18 cellular contexts compared by ENCODE assay signal in the genomic region with DNA sequence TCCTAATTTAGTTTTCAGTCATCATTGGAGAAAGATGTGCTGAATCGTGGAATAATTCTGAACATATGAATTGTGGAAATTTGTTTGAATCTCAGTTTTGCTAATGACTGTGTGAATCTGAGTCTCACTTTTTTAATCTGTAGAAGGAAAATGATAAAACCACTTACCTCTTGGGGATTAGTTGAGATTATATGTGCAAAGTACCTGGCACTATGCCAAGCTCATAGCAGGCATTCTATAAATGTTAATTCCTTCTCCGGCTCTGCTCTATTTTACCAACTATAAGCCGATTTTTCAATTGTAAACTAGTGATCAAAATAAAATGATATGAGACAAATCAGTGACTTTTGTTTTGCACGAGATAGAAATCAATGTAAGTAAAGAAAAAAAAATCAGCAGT.
"Had no signal": no experiment of that assay in that cellular context is flagged by ENCODE, and none has a peak within 500 bp of the region (broad histone marks: within the 10 kb centered on the region; RNA-seq: fewer than 3 reads in every experiment).

No MANE protein-coding gene starts in this region.

- H3K4me1 ChIP-seq: esophagus squamous epithelium, lower lobe of right lung, right atrium auricular region, tibial artery had no signal

- H3K4me3 Mint-ChIP-seq: activated CD4-positive, alpha-beta T cell treated with anti-CD3 and anti-CD28 coated beads, Interleukin-2, amount 10 ng/mL, durations not matched to agents 7 days and 5 days; activated CD8-positive, alpha-beta T cell treated with anti-CD3 and anti-CD28 coated beads, Interleukin-2, amount 10 ng/mL, durations not matched to agents 7 days and 5 days; activated naive CD4-positive, alpha-beta T cell treated with anti-CD3 and anti-CD28 coated beads for 36 hours; activated T-cell treated with anti-CD3 and anti-CD28 coated beads, Interleukin-2, amount 50 U/mL, for 24 hours; effector memory CD8-positive, alpha-beta T cell; nephron had no signal

- DNase-seq: activated CD4-positive, alpha-beta T cell treated with anti-CD3 and anti-CD28 coated beads, Interleukin-2, amount 10 ng/mL, durations not matched to agents 7 days and 5 days; activated CD8-positive, alpha-beta T cell treated with anti-CD3 and anti-CD28 coated beads, Interleukin-2, amount 10 ng/mL, durations not matched to agents 7 days and 5 days; activated naive CD4-positive, alpha-beta T cell treated with anti-CD3 and anti-CD28 coated beads for 36 hours; activated T-cell treated with anti-CD3 and anti-CD28 coated beads, Interleukin-2, amount 50 U/mL, for 24 hours; anterior cingulate cortex; effector memory CD8-positive, alpha-beta T cell; esophagus squamous epithelium; islet precursor cell; left colon; lower lobe of right lung; stimulated activated CD4-positive, alpha-beta T cell treated with anti-CD3 and anti-CD28 coated beads, Interleukin-2, amount 100 ng/mL, for 24 hours; stimulated activated naive CD4-positive, alpha-beta T cell treated with Interleukin-2 at 50 U/mL for 16 hours; substantia nigra; tibial artery had no signal

- H3K36me3 ChIP-seq: esophagus squamous epithelium, lower lobe of right lung, right atrium auricular region, tibial artery had no signal

- ATAC-seq: activated CD4-positive, CD25-positive, alpha-beta regulatory T cell treated with anti-CD3 and anti-CD28 coated beads, Interleukin-2, amount 50 U/mL, for 24 hours; activated CD8-positive, alpha-beta T cell treated with anti-CD3 and anti-CD28 coated beads, Interleukin-2, amount 10 ng/mL, durations not matched to agents 7 days and 5 days; effector memory CD8-positive, alpha-beta T cell; left colon; lower lobe of right lung had no signal

- H3K27ac ChIP-seq: esophagus squamous epithelium, lower lobe of right lung, right atrium auricular region, tibial artery had no signal

- H3K9me3 ChIP-seq: esophagus squamous epithelium, lower lobe of right lung, right atrium auricular region, tibial artery had no signal

- H3K27me3 ChIP-seq: esophagus squamous epithelium, right atrium auricular region, tibial artery had no signal

- H3K27me3 Mint-ChIP-seq: progenitor cell of endocrine pancreas had no signal

- H3K4me3 ChIP-seq: esophagus squamous epithelium, lower lobe of right lung, right atrium auricular region, tibial artery had no signal

- H3K4me1 Mint-ChIP-seq: activated CD4-positive, alpha-beta T cell treated with anti-CD3 and anti-CD28 coated beads, Interleukin-2, amount 10 ng/mL, durations not matched to agents 7 days and 5 days; nephron had no signal

- H3K9me3 Mint-ChIP-seq: activated CD4-positive, alpha-beta T cell treated with anti-CD3 and anti-CD28 coated beads, Interleukin-2, amount 10 ng/mL, durations not matched to agents 7 days and 5 days; activated naive CD4-positive, alpha-beta T cell treated with anti-CD3 and anti-CD28 coated beads for 36 hours; activated T-cell treated with anti-CD3 and anti-CD28 coated beads, Interleukin-2, amount 50 U/mL, for 24 hours; effector memory CD8-positive, alpha-beta T cell; nephron had no signal

- H3K27ac Mint-ChIP-seq: activated CD4-positive, alpha-beta T cell treated with anti-CD3 and anti-CD28 coated beads, Interleukin-2, amount 10 ng/mL, durations not matched to agents 7 days and 5 days; activated CD8-positive, alpha-beta T cell treated with anti-CD3 and anti-CD28 coated beads, Interleukin-2, amount 10 ng/mL, durations not matched to agents 7 days and 5 days; activated naive CD4-positive, alpha-beta T cell treated with anti-CD3 and anti-CD28 coated beads for 36 hours; activated T-cell treated with anti-CD3 and anti-CD28 coated beads, Interleukin-2, amount 50 U/mL, for 24 hours; effector memory CD8-positive, alpha-beta T cell; nephron; progenitor cell of endocrine pancreas had no signal
